ENCODE assay signal across 18 cellular contexts in genomic region chr3:19940643-19941042, GRCh38. TPM values are rescaled to one million over a fixed set of nuclear protein-coding genes. Genes with fewer than 3 reads are reported as not detected.
DNase-seq lines count a peak whose midpoint lies in the region; ATAC-seq and TF ChIP-seq lines count a peak whose summit lies in the region.
"Had no signal": no experiment of that assay in that cellular context is flagged by ENCODE, and none has a peak within 500 bp of the region (broad histone marks: within the 10 kb centered on the region; RNA-seq: fewer than 3 reads in every experiment).

No MANE protein-coding gene starts in this region.

- H3K4me2 ChIP-seq in neural progenitor cell, result no peak overlapping the region
- H3K4me2 ChIP-seq: A549; BLaER1 treated with 17β-estradiol and CSF1 and Interleukin-3, amounts not matched to agents 10 nM and 100 nM had no signal

- peaks cover 3% of the 10 kb centered on the region for H3K36me3 Mint-ChIP-seq in neural progenitor cell
- H3K36me3 Mint-ChIP-seq: CD8-positive, alpha-beta T cell had no signal

- H3K4me3 ChIP-seq in neural progenitor cell, result no peak overlapping the region
- H3K4me3 ChIP-seq: A549; BLaER1 treated with 17β-estradiol and CSF1 and Interleukin-3, amounts not matched to agents 10 nM and 100 nM had no signal

- H3K9ac ChIP-seq in neural progenitor cell, result no peak overlapping the region
- H3K9ac ChIP-seq: BLaER1 treated with 17β-estradiol and CSF1 and Interleukin-3, amounts not matched to agents 10 nM and 100 nM had no signal

- H3K27ac ChIP-seq in neural progenitor cell, result no peak overlapping the region
- H3K27ac ChIP-seq: 22Rv1; A549; BLaER1 treated with 17β-estradiol and CSF1 and Interleukin-3, amounts not matched to agents 10 nM and 100 nM; C4-2B had no signal

- no peaks in the 10 kb centered on the region for H3K4me1 Mint-ChIP-seq in neural progenitor cell

- peaks cover 4% of the 10 kb centered on the region for H3K9me3 Mint-ChIP-seq in neural progenitor cell
- H3K9me3 Mint-ChIP-seq: CD8-positive, alpha-beta T cell had no signal

- no peaks in the 10 kb centered on the region for H4K20me1 ChIP-seq in neural progenitor cell (ENCODE audit: low read depth)
- H4K20me1 ChIP-seq: BLaER1 treated with 17β-estradiol and CSF1 and Interleukin-3, amounts not matched to agents 10 nM and 100 nM had no signal

- no peak overlapping the region for H2AFZ ChIP-seq in neural progenitor cell (replicated peaks)

- no peaks in the 10 kb centered on the region for H3K79me2 ChIP-seq in neural progenitor cell (ENCODE audit: low read depth)

- no peaks in the 10 kb centered on the region for H3K9me3 ChIP-seq in neural progenitor cell (ENCODE audit: low read depth)
- H3K9me3 ChIP-seq: A549, Caco-2 had no signal

- H3F3A ChIP-seq in neural progenitor cell (ENCODE audit: low read depth), result no peaks in the 10 kb centered on the region

- peak; percentile 93 for ATAC-seq in esophagus mucosa
- no peak for ATAC-seq in activated CD4-positive, CD25-positive, alpha-beta regulatory T cell treated with anti-CD3 and anti-CD28 coated beads, Interleukin-2, amount 50 U/mL, for 24 hours
- no peak for ATAC-seq in GM19452 (IDR thresholded peaks at IDR 0.05; ENCODE audit: unreplicated experiment)
- ATAC-seq: A549; CD8-positive, alpha-beta T cell had no signal

- TF ChIP-seq CTCF in neural progenitor cell (IDR thresholded peaks at IDR 0.05), result no peak

- no peaks in the 10 kb centered on the region for H3K4me1 ChIP-seq in neural progenitor cell

- peaks cover 2% of the 10 kb centered on the region for H3K27me3 Mint-ChIP-seq in neural progenitor cell (ENCODE audit: insufficient read depth, low read depth)
- H3K27me3 Mint-ChIP-seq: CD4-positive, alpha-beta T cell had no signal

- H3K36me3 ChIP-seq in neural progenitor cell, result no peaks in the 10 kb centered on the region
- H3K36me3 ChIP-seq: BLaER1 treated with 17β-estradiol and CSF1 and Interleukin-3, amounts not matched to agents 10 nM and 100 nM had no signal

- no peak overlapping the region for H3K4me3 Mint-ChIP-seq in neural progenitor cell
- H3K4me3 Mint-ChIP-seq: B cell; CD4-positive, alpha-beta T cell; CD8-positive, alpha-beta T cell had no signal

- DNase-seq in SIG-M5 treated with dmso at 0.1 percent for 504 hours (lab: John Stamatoyannopoulos, UW; ENCODE audit: unreplicated experiment), result peak; percentile 21
- DNase-seq in SIG-M5 (lab: John Stamatoyannopoulos, UW), result no peak
- DNase-seq in neural progenitor cell (ENCODE audit: low spot score), result no peak
- DNase-seq: AML-193; Caco-2; Calu3; CD4-positive, alpha-beta T cell; CD8-positive, alpha-beta T cell; DMS79 treated with DMSO at 0.1 percent for 48 hours; GF-D8 had no signal

- no peaks in the 10 kb centered on the region for H3K27me3 ChIP-seq in neural progenitor cell
- H3K27me3 ChIP-seq: BLaER1 treated with 17β-estradiol and CSF1 and Interleukin-3, amounts not matched to agents 10 nM and 100 nM had no signal

- peak overlapping the region; percentile 19 for H3K27ac Mint-ChIP-seq in neural progenitor cell
- H3K27ac Mint-ChIP-seq: B cell; CD4-positive, alpha-beta T cell; CD8-positive, alpha-beta T cell had no signal

RNA-seq across cellular contexts. Expression of gene RAB5A, which starts 6.3 kb away (rescaled TPM):
- total RNA-seq in esophagus mucosa (55.0 TPM), neural progenitor cell (ENCODE audit: low replicate concordance) (60.5 and 96.3 TPM in 2 replicates)

RNA-seq across cellular contexts. Expression of gene EFHB, which starts 6.6 kb away (rescaled TPM):
- total RNA-seq in esophagus mucosa, result not detected
- 1.7 and 2.0 TPM in 2 replicates for total RNA-seq in neural progenitor cell (ENCODE audit: low replicate concordance)
- total RNA-seq: Calu3 had no signal
